Comparison of ENCODE assay signal across 1 cellular context in genomic region chr1:234933475-234933874, GRCh38.
TF ChIP-seq lines count a peak whose summit lies in the region.

No MANE protein-coding gene starts in this region.

TF ChIP-seq in GM12878, 131 proteins besides CTCF, POLR2A, EP300 and RAD21 (continued from another document and continues in another):
- TF ChIP-seq HSF1 (IDR thresholded peaks at IDR 0.05; ENCODE audit: low read depth, low read length), result no peak
- 0 out of 2 replicates have a peak, but pooled peaks have one; percentile 56 for TF ChIP-seq REST (IDR thresholded peaks at IDR 0.05; ENCODE audit: low read depth, low read length)
- no peak for TF ChIP-seq HDGF (IDR thresholded peaks at IDR 0.05)
- no peak for TF ChIP-seq KAT2A (conservative IDR thresholded peaks at IDR 0.05; ENCODE audit: control insufficient read depth, low read depth, low read length)
- no peak for TF ChIP-seq HCFC1 (IDR thresholded peaks at IDR 0.05; ENCODE audit: low read length)
- TF ChIP-seq IRF5 (IDR thresholded peaks at IDR 0.05; ENCODE audit: borderline replicate concordance), result no peak
- TF ChIP-seq KLF5 (IDR thresholded peaks at IDR 0.05; ENCODE audit: partially characterized antibody), result no peak
- TF ChIP-seq ZSCAN29 (IDR thresholded peaks at IDR 0.05), result no peak
- no peak for TF ChIP-seq NFXL1 (IDR thresholded peaks at IDR 0.05; ENCODE audit: borderline replicate concordance)
- no peak for TF ChIP-seq E2F4 (IDR thresholded peaks at IDR 0.05; ENCODE audit: low read depth, low read length)
- no peak for TF ChIP-seq POLR2AphosphoS2 (IDR thresholded peaks at IDR 0.05; ENCODE audit: low read depth, low read length)
- no peak for TF ChIP-seq TARDBP (IDR thresholded peaks at IDR 0.05; ENCODE audit: borderline replicate concordance)
- TF ChIP-seq NR2C1 (IDR thresholded peaks at IDR 0.05), result no peak
- TF ChIP-seq BCL11A (IDR thresholded peaks at IDR 0.05; ENCODE audit: low read depth, low read length), result peak; percentile 78; the same call in 1 of the 2 replicates
- no peak for TF ChIP-seq MYC (IDR thresholded peaks at IDR 0.05; ENCODE audit: insufficient read depth, insufficient read length, insufficient replicate concordance, low read length, severe bottlenecking)
- no peak for TF ChIP-seq CEBPB (IDR thresholded peaks at IDR 0.05; ENCODE audit: borderline replicate concordance in 1 of 2, low read depth in 2 of 2, low read length in 2 of 2)
- 0 out of 2 replicates have a peak, but pooled peaks have one; percentile 11 for TF ChIP-seq YY1 (IDR thresholded peaks at IDR 0.05; ENCODE audit: low read depth, low read length)
- no peak for TF ChIP-seq ELK1 (IDR thresholded peaks at IDR 0.05; ENCODE audit: low read depth, low read length)
- peak; percentile 70 for TF ChIP-seq BCL3 (IDR thresholded peaks at IDR 0.05; ENCODE audit: borderline replicate concordance, insufficient read depth, low read depth, low read length, poor library complexity, severe bottlenecking)
- TF ChIP-seq TCF7 (IDR thresholded peaks at IDR 0.05; ENCODE audit: borderline replicate concordance), result no peak
- TF ChIP-seq BRCA1 (IDR thresholded peaks at IDR 0.05; ENCODE audit: low read depth, low read length), result no peak
- TF ChIP-seq SUPT20H (IDR thresholded peaks at IDR 0.05; ENCODE audit: borderline replicate concordance, control insufficient read depth, low read depth, low read length), result no peak
- no peak for TF ChIP-seq SREBF2 (IDR thresholded peaks at IDR 0.05; ENCODE audit: low read length)
- no peak for TF ChIP-seq TCF3 (IDR thresholded peaks at IDR 0.05; ENCODE audit: borderline replicate concordance, insufficient read depth, low read depth, low read length)
- TF ChIP-seq MLLT1 (IDR thresholded peaks at IDR 0.05), result 0 out of 2 replicates have a peak, but pooled peaks have one; percentile 40
- TF ChIP-seq ZNF592 (IDR thresholded peaks at IDR 0.05), result no peak
- no peak for TF ChIP-seq SMAD1 (IDR thresholded peaks at IDR 0.05; ENCODE audit: low read depth, partially characterized antibody)
- no peak for TF ChIP-seq NRF1 (conservative IDR thresholded peaks at IDR 0.05; ENCODE audit: low read depth, low read length)
- no peak for TF ChIP-seq NR2C2 (IDR thresholded peaks at IDR 0.05; ENCODE audit: borderline replicate concordance, control insufficient read depth, insufficient read length, low read depth)
- TF ChIP-seq IKZF1 (conservative IDR thresholded peaks at IDR 0.05), result peak; percentile 84
- no peak for TF ChIP-seq SREBF1 (IDR thresholded peaks at IDR 0.05; ENCODE audit: low read length)
- peak; percentile 77; the same call in 1 of the 2 replicates for TF ChIP-seq RELB (IDR thresholded peaks at IDR 0.05; ENCODE audit: low read depth)
- no peak for TF ChIP-seq PRDM15 (CRISPR knock-in tag; IDR thresholded peaks at IDR 0.05)
- TF ChIP-seq FOXK2 (IDR thresholded peaks at IDR 0.05), result no peak
- TF ChIP-seq IKZF2 (IDR thresholded peaks at IDR 0.05), result peak; percentile 85 to 90; a peak in 3 of 4 replicates
- TF ChIP-seq ATF7 (IDR thresholded peaks at IDR 0.05; ENCODE audit: low read depth), result peak; percentile 77
